ENCODE assay signal across 10 cellular contexts in the genomic region with DNA sequence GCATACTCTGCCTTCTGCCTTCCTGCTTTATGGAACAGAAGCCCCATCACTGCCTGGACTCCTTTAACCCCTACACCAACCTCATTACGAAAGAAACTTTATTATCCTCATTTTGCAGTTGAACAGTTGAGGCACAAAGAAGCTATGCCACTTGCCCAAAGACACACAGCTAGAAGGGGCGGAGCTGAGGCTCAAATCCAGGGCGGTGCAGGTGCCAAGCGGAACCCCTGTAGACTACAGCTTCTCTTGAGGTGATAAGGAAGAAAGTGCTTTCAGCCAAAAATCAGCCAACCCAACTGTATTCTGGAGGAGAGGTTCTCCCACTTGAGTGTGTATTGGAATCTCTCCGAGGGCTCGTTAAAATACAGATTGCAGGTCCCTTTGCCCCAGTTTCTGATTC. TPM values are rescaled to one million over a fixed set of nuclear protein-coding genes. Genes with fewer than 3 reads are reported as not detected.
DNase-seq lines count a peak whose midpoint lies in the region; ATAC-seq and TF ChIP-seq lines count a peak whose summit lies in the region.
"Had no signal": no experiment of that assay in that cellular context is flagged by ENCODE, and none has a peak within 500 bp of the region (broad histone marks: within the 10 kb centered on the region; RNA-seq: fewer than 3 reads in every experiment).

No MANE protein-coding gene starts in this region.

- no peak for DNase-seq in activated naive CD4-positive, alpha-beta T cell treated with anti-CD3 and anti-CD28 coated beads, Interleukin-2, amount 50 U/mL, for 72 hours (ENCODE audit: low spot score in 2 of 2)
- DNase-seq in NCI-H1694 treated with DMSO at 0.1 percent for 48 hours (lab: John Stamatoyannopoulos, UW), result no peak
- no peak for DNase-seq in GOT3 (lab: John Stamatoyannopoulos, UW)
- DNase-seq in brain microvascular endothelial cell, result no peak
- DNase-seq: NCI-H774 had no signal

- H3K36me3 Mint-ChIP-seq in IgD-negative memory B cell, result peaks cover 5% of the 10 kb centered on the region
- peaks cover 13 to 43% of the 10 kb centered on the region in 2 donors for H3K36me3 Mint-ChIP-seq in activated naive CD4-positive, alpha-beta T cell treated with anti-CD3 and anti-CD28 coated beads, Interleukin-2, amount 50 U/mL, for 72 hours
- H3K36me3 Mint-ChIP-seq: mesothelial cell of epicardium had no signal

- H3K27me3 ChIP-seq in BLaER1, result no peaks in the 10 kb centered on the region
- H3K27me3 ChIP-seq in muscle layer of duodenum (ENCODE audit: low read depth, low read length), result no peaks in the 10 kb centered on the region
- no peaks in the 10 kb centered on the region for H3K27me3 ChIP-seq in brain microvascular endothelial cell (replicated peaks)

- H3K4me1 Mint-ChIP-seq in IgD-negative memory B cell, result peaks cover 55 to 82% (median 62%) of the 10 kb centered on the region in 3 donors

- peak overlapping the region; percentile 99 to 100 (median 100) for H3K27ac Mint-ChIP-seq in IgD-negative memory B cell
- peak overlapping the region; percentile 88 to 95 for H3K27ac Mint-ChIP-seq in activated naive CD4-positive, alpha-beta T cell treated with anti-CD3 and anti-CD28 coated beads, Interleukin-2, amount 50 U/mL, for 72 hours
- H3K27ac Mint-ChIP-seq: mesothelial cell of epicardium had no signal

- peak overlapping the region; percentile 97 for H3K4me2 ChIP-seq in BLaER1

- H3K4me3 Mint-ChIP-seq in IgD-negative memory B cell, result peak overlapping the region; percentile 87 to 91 (median 90)
- H3K4me3 Mint-ChIP-seq: mesothelial cell of epicardium had no signal

- H4K20me1 ChIP-seq in BLaER1, result peaks cover 68% of the 10 kb centered on the region

- no peak for TF ChIP-seq CTCF in brain microvascular endothelial cell (IDR thresholded peaks at IDR 0.05; ENCODE audit: low read depth, low read length, missing control alignments)

- H3K9me3 ChIP-seq in BLaER1 (no peaks in the 10 kb centered on the region), muscle layer of duodenum (ENCODE audit: control insufficient read depth in 1 of 2, low read length in 2 of 2) (no peaks in the 10 kb centered on the region)

- no peaks in the 10 kb centered on the region for H3K9me3 Mint-ChIP-seq in IgD-negative memory B cell
- H3K9me3 Mint-ChIP-seq in activated naive CD4-positive, alpha-beta T cell treated with anti-CD3 and anti-CD28 coated beads, Interleukin-2, amount 50 U/mL, for 72 hours, result no peaks in the 10 kb centered on the region

- H3K4me3 ChIP-seq in BLaER1 (peak overlapping the region; percentile 60), muscle layer of duodenum (ENCODE audit: low read depth in 1 of 2, low read length in 2 of 2) (no peak overlapping the region), brain microvascular endothelial cell (ENCODE audit: low read depth, low read length) (no peak overlapping the region)

- no peaks in the 10 kb centered on the region for H3K27me3 Mint-ChIP-seq in IgD-negative memory B cell

- peaks cover 22% of the 10 kb centered on the region for H3K36me3 ChIP-seq in BLaER1
- no peaks in the 10 kb centered on the region for H3K36me3 ChIP-seq in muscle layer of duodenum (ENCODE audit: control insufficient read depth in 1 of 2, insufficient read depth in 2 of 2, low read length in 2 of 2)
- H3K36me3 ChIP-seq in brain microvascular endothelial cell (replicated peaks), result no peaks in the 10 kb centered on the region

- H3K9ac ChIP-seq in BLaER1, result peak overlapping the region; percentile 77

- H3K27ac ChIP-seq in BLaER1 (peak overlapping the region; percentile 95), muscle layer of duodenum (ENCODE audit: low read length) (peak overlapping the region; percentile 12), brain microvascular endothelial cell (no peak overlapping the region)

- ATAC-seq in activated naive CD4-positive, alpha-beta T cell treated with anti-CD3 and anti-CD28 coated beads, Interleukin-2, amount 50 U/mL, for 72 hours, result no peak
- no peak for ATAC-seq in GM21381 (IDR thresholded peaks at IDR 0.05; ENCODE audit: unreplicated experiment)

- H3K4me1 ChIP-seq in BLaER1 (peaks cover 96% of the 10 kb centered on the region), muscle layer of duodenum (ENCODE audit: control insufficient read depth in 1 of 2, insufficient read depth in 2 of 2, low read length in 2 of 2) (peaks cover 10 to 23% of the 10 kb centered on the region in 2 donors)

- in situ Hi-C loops in brain microvascular endothelial cell (cut with HindIII; ENCODE audit: low pct_ligation_motif_present, low sequenced_read_pairs), result no loop called here

RNA-seq across cellular contexts. Expression of gene RASSF2, which starts 11.2 kb away (rescaled TPM):
- 75.6 TPM for polyA plus RNA-seq in IgD-negative memory B cell
- total RNA-seq in activated naive CD4-positive, alpha-beta T cell treated with anti-CD3 and anti-CD28 coated beads, Interleukin-2, amount 50 U/mL, for 72 hours, result 10 to 100 TPM; 40.4 to 50.6 TPM
